In the genomic region with DNA sequence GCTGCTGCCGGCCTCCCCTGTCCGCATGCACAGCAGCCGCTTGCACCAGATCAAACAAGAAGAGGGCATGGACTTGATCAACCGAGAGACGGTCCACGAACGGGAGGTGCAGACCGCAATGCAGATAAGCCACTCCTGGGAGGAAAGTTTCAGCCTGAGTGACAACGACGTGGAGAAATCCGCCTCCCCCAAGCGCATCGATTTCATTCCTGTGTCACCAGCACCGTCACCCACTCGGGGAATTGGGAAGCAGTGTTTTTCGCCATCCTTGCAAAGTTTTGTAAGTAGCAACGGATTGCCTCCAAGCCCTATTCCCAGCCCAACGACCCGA, we compare ENCODE assay signal across 8 cellular contexts.
A peak's percentile ranks its signal among the peaks of the same experiment; 100 is the strongest.
DNase-seq lines count a peak whose midpoint lies in the region; ATAC-seq, FAIRE-seq and TF ChIP-seq lines count a peak whose summit lies in the region.

No MANE protein-coding gene starts in this region.

- peak in 1 of 12 donors; percentile 3 for TF ChIP-seq CTCF in heart left ventricle (IDR thresholded peaks at IDR 0.05)
- no peak for TF ChIP-seq CTCF in GM12878 (IDR thresholded peaks at IDR 0.05 in 2 of 3, conservative IDR thresholded peaks at IDR 0.05 in 1 of 3; ENCODE audit: control insufficient read depth in 2 of 3, extremely low read depth in 1 of 3, insufficient read depth in 1 of 3, low read depth in 3 of 3, low read length in 3 of 3)
- no peak for TF ChIP-seq CTCF in lower lobe of right lung (IDR thresholded peaks at IDR 0.05)
- TF ChIP-seq CTCF in vagina (IDR thresholded peaks at IDR 0.05) = no peak

- H3K36me3 ChIP-seq in heart left ventricle (peaks cover 0 to 10% (median 0%) of the 10 kb centered on the region in 9 donors), GM12878 (ENCODE audit: control insufficient read depth in 2 of 2, insufficient read depth in 2 of 2, low read length in 1 of 2) (no peaks in the 10 kb centered on the region), lower lobe of right lung (no peaks in the 10 kb centered on the region), vagina (no peaks in the 10 kb centered on the region)

- FAIRE-seq in GM12878 (lab: Jason Lieb, UNC) = no peak

- H3K9ac ChIP-seq in GM12878 (ENCODE audit: control insufficient read depth, insufficient read depth, low read length) = peak overlapping the region; percentile 93

- H3K9me3 ChIP-seq in heart left ventricle (no peaks in the 10 kb centered on the region), GM12878 (replicated peaks; ENCODE audit: control insufficient read depth, insufficient read depth, low read length) (no peaks in the 10 kb centered on the region), lower lobe of right lung (no peaks in the 10 kb centered on the region), vagina (no peaks in the 10 kb centered on the region)

- H3K4me2 ChIP-seq in GM12878 (ENCODE audit: control insufficient read depth, insufficient read depth) = peak overlapping the region; percentile 95

- H3K79me2 ChIP-seq in GM12878 (ENCODE audit: control insufficient read depth, insufficient read depth, low read length) = peaks cover 32% of the 10 kb centered on the region

- CTCF ChIA-PET in GM12878 (lab: Yijun Ruan, JAX) = interaction anchor here (1.0 to 1.4 kb wide), 6 partner anchors 15 to 74 kb away, joined by 3 to 9 read pairs (median 4); no protein-coding TSS in a partner anchor

- RAD21 ChIA-PET in GM12878 (lab: Charles Lee; ENCODE audit: unreplicated experiment) = interaction anchor here (1.6 to 1.7 kb wide), 2 partner anchors 20 to 216 kb away, joined by 5 to 6 read pairs; no protein-coding TSS in a partner anchor

- TF ChIP-seq POLR2A in heart left ventricle (IDR thresholded peaks at IDR 0.05) (no peak), GM12878 (IDR thresholded peaks at IDR 0.05; ENCODE audit: low read depth, low read length) (no peak), vagina (IDR thresholded peaks at IDR 0.05) (no peak)

- intact Hi-C loops in heart left ventricle (cut with DNase I) = loop anchor here in 7 of 10 donors (1.0 to 10.0 kb wide), 8 partner anchors 57 to 222 kb away; partner anchors contain the start of gene PIP5K1B (in 4 of the 7)
- intact Hi-C loops in Right ventricle myocardium superior (cut with DNase I) = no loop called here
- intact Hi-C loops in GM12878 (cut with micrococcal nuclease; ENCODE audit: unreplicated experiment) = loop anchor here (2.0 to 5.0 kb wide), 3 partner anchors 22 to 218 kb away; no protein-coding TSS in a partner anchor
- intact Hi-C loops in lower lobe of right lung (cut with DNase I) = no loop called here
- intact Hi-C loops in vagina (cut with DNase I) = no loop called here

- no peak for TF ChIP-seq EP300 in GM12878 (IDR thresholded peaks at IDR 0.05; ENCODE audit: borderline replicate concordance in 1 of 2, control insufficient read depth in 1 of 2, low read depth in 2 of 2, low read length in 2 of 2)

- ATAC-seq in heart left ventricle = no peak
- ATAC-seq in Right ventricle myocardium superior (ENCODE audit: poor library complexity) = no peak
- no peak for ATAC-seq in GM12878
- no peak for ATAC-seq in lower lobe of right lung
- no peak for ATAC-seq in HG03571 (IDR thresholded peaks at IDR 0.05; ENCODE audit: unreplicated experiment)
- ATAC-seq in activated CD4-positive, CD25-positive, alpha-beta regulatory T cell treated with anti-CD3 and anti-CD28 coated beads, Interleukin-2, amount 50 U/mL, for 24 hours = no peak

- peak in 1 of 5 donors; percentile 17 for DNase-seq in heart left ventricle
- no peak for DNase-seq in Right ventricle myocardium superior
- DNase-seq in GM12878 (ENCODE audit: low read depth, low spot score) = no peak
- DNase-seq in lower lobe of right lung = no peak
- DNase-seq in vagina (ENCODE audit: extremely low spot score in 2 of 2) = no peak
- no peak for DNase-seq in stimulated activated CD8-positive, alpha-beta memory T cell treated with anti-CD3 and anti-CD28 coated beads, Interleukin-4, amount 100 ng/mL, for 48 hours

- POLR2A ChIA-PET in GM12878 (lab: Charles Lee) = interaction anchor here (1.0 to 1.4 kb wide), 3 partner anchors 18 to 23 kb away, joined by 3 to 4 read pairs (median 3); no protein-coding TSS in a partner anchor

- H3K4me1 ChIP-seq in heart left ventricle (peaks cover 8 to 77% (median 59%) of the 10 kb centered on the region in 12 donors), GM12878 (ENCODE audit: control insufficient read depth, insufficient read depth, low read length) (peaks cover 2% of the 10 kb centered on the region; the same call in 1 of the 2 replicates), lower lobe of right lung (peaks cover 60% of the 10 kb centered on the region), vagina (peaks cover 58% of the 10 kb centered on the region)

- WGBS in heart left ventricle, 4 donors = 0 to 2% (median 0%) methylated on average over 16 to 19 of the region's 19 CpGs
- WGBS in GM12878 (ENCODE audit: insufficient coverage, insufficient replicate concordance, low lambda C conversion rate, missing lambda C conversion rate) = under 1% methylated on average over 19 of the region's 19 CpGs

- H3K27me3 ChIP-seq in heart left ventricle = no peaks in the 10 kb centered on the region
- no peaks in the 10 kb centered on the region for H3K27me3 ChIP-seq in GM12878 (replicated peaks in 1 of 2; ENCODE audit: control insufficient read depth in 2 of 2, insufficient read depth in 2 of 2, low read length in 1 of 2)
- H3K27me3 ChIP-seq in lower lobe of right lung (ENCODE audit: low read depth) = no peaks in the 10 kb centered on the region
- no peaks in the 10 kb centered on the region for H3K27me3 ChIP-seq in vagina

- peak overlapping the region; percentile 96 for H2AFZ ChIP-seq in GM12878 (ENCODE audit: control insufficient read depth, low read depth, low read length)

- in situ Hi-C loops in GM12878 (cut with MboI) = loop anchor here (5.0 kb wide), 1 partner anchor 222 kb away; no protein-coding TSS in a partner anchor

- no TSS peak for BruUV-seq in GM12878 (replicated peaks; lab: Mats Ljungman, UMichigan)

- H3K27ac ChIP-seq in heart left ventricle (peak overlapping the region; percentile 83 to 97 (median 94)), GM12878 (ENCODE audit: control insufficient read depth, insufficient read depth) (peak overlapping the region; percentile 92), lower lobe of right lung (peak overlapping the region; percentile 94), vagina (peak overlapping the region; percentile 81)

- SMC1A ChIA-PET in GM12878 (lab: Charles Lee; ENCODE audit: uncharacterized antibody, unreplicated experiment) = interaction anchor here (0.6 to 1.6 kb wide), 9 partner anchors 12 to 246 kb away, joined by 3 to 7 read pairs (median 3); no protein-coding TSS in a partner anchor

- no peaks in the 10 kb centered on the region for H4K20me1 ChIP-seq in GM12878 (ENCODE audit: control insufficient read depth, insufficient read depth)

- no peak for TF ChIP-seq RAD21 in GM12878 (IDR thresholded peaks at IDR 0.05; ENCODE audit: insufficient read depth, low read depth, low read length)

- H3K4me3 ChIP-seq in heart left ventricle (peak overlapping the region; percentile 49 to 89 (median 74)), GM12878 (peak overlapping the region; percentile 83), lower lobe of right lung (peak overlapping the region; percentile 84), vagina (peak overlapping the region; percentile 60 to 62)

TF ChIP-seq in GM12878, 131 proteins besides CTCF, POLR2A, EP300 and RAD21 (continues in another document):
- TF ChIP-seq, protein P1, sequence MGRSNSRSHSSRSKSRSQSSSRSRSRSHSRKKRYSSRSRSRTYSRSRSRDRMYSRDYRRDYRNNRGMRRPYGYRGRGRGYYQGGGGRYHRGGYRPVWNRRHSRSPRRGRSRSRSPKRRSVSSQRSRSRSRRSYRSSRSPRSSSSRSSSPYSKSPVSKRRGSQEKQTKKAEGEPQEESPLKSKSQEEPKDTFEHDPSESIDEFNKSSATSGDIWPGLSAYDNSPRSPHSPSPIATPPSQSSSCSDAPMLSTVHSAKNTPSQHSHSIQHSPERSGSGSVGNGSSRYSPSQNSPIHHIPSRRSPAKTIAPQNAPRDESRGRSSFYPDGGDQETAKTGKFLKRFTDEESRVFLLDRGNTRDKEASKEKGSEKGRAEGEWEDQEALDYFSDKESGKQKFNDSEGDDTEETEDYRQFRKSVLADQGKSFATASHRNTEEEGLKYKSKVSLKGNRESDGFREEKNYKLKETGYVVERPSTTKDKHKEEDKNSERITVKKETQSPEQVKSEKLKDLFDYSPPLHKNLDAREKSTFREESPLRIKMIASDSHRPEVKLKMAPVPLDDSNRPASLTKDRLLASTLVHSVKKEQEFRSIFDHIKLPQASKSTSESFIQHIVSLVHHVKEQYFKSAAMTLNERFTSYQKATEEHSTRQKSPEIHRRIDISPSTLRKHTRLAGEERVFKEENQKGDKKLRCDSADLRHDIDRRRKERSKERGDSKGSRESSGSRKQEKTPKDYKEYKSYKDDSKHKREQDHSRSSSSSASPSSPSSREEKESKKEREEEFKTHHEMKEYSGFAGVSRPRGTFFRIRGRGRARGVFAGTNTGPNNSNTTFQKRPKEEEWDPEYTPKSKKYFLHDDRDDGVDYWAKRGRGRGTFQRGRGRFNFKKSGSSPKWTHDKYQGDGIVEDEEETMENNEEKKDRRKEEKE (IDR thresholded peaks at IDR 0.05) = no peak
- TF ChIP-seq POU2F2 (IDR thresholded peaks at IDR 0.05; ENCODE audit: borderline replicate concordance, low read depth, low read length) (no peak), FOXM1 (IDR thresholded peaks at IDR 0.05; ENCODE audit: low read depth, low read length) (no peak), JUNB (IDR thresholded peaks at IDR 0.05) (no peak), SUZ12 (IDR thresholded peaks at IDR 0.05; ENCODE audit: unreplicated experiment) (no peak), SIN3A (IDR thresholded peaks at IDR 0.05; ENCODE audit: low read depth, low read length) (0 out of 2 replicates have a peak, but pooled peaks have one; percentile 13), IRF4 (IDR thresholded peaks at IDR 0.05; ENCODE audit: low read depth, low read length) (no peak), FOS (IDR thresholded peaks at IDR 0.05; ENCODE audit: borderline replicate concordance, extremely low read depth, insufficient read length) (no peak), RBBP5 (conservative IDR thresholded peaks at IDR 0.05) (no peak), IKZF2 (IDR thresholded peaks at IDR 0.05) (peak in 1 of 2 experiments; percentile 42; a peak in 3 of 4 replicates)
- TF ChIP-seq, protein P2, sequence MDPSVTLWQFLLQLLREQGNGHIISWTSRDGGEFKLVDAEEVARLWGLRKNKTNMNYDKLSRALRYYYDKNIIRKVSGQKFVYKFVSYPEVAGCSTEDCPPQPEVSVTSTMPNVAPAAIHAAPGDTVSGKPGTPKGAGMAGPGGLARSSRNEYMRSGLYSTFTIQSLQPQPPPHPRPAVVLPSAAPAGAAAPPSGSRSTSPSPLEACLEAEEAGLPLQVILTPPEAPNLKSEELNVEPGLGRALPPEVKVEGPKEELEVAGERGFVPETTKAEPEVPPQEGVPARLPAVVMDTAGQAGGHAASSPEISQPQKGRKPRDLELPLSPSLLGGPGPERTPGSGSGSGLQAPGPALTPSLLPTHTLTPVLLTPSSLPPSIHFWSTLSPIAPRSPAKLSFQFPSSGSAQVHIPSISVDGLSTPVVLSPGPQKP (IDR thresholded peaks at IDR 0.05; ENCODE audit: low read depth, low read length) = no peak

Comparison
In these comparisons a context has a peak if more than half of its experiments do, and no peak if none do; other contexts are left out.
1. intact Hi-C loops: an anchor here in heart left ventricle (1.0 to 10.0 kb wide) and GM12878 (2.0 to 5.0 kb wide); none called in Right ventricle myocardium superior, lower lobe of right lung and vagina.